In the genomic region with DNA sequence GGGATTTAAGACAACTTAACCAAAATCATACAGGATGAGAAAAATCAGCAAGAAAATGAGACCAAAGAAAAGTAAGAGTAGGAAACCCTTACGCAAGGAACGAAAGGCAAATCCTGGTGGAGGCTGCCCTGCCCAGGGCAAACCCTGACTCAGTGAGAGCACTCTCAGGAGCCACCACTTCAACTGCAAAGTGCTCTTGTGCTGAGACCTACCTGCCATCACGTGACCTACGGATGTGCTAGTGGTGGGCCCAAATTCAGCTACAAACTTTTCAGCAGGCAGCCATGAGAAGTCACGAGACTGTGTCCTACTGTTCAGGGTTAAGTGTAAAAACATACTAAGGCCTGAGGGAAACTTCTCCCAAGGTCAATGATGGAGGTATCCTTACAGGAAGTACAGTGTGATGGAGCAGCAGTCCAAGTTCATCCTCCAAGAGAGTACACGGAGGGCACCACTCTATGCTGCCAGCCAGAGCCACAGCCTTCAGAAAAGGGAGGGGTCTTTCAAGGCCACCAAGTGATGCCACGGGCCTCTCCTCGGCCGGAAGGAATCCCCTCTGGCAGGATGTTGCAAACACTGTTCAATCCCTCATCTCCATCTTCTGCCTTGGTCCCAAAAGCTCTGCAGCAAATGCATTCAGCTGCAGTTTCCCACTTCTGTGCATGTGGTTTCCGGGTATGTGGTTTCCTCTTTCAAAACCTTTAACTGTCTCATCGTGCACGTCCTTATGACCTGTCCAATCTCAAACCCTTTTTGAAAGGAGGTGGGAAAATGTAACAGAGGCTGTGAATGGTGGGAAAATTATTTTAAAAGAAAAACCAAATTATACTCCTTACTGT, we compare ENCODE assay signal across 8 cellular contexts. TPM values are rescaled to one million over a fixed set of nuclear protein-coding genes. Genes with fewer than 3 reads are reported as not detected.
A peak's percentile ranks its signal among the peaks of the same experiment; 100 is the strongest.
DNase-seq lines count a peak whose midpoint lies in the region; ATAC-seq and TF ChIP-seq lines count a peak whose summit lies in the region.

No MANE protein-coding gene starts in this region.

- H3K27ac ChIP-seq in CD8-positive, alpha-beta T cell (ENCODE audit: low read depth, low read length), result peak overlapping the region; percentile 13

- no peak for TF ChIP-seq CTCF in CD8-positive, alpha-beta T cell (IDR thresholded peaks at IDR 0.05)

- peaks cover 85% of the 10 kb centered on the region for H3K4me1 ChIP-seq in CD8-positive, alpha-beta T cell (ENCODE audit: insufficient read depth, low read length)

- intact Hi-C loops in CD8-positive, alpha-beta T cell (cut with DNase I, micrococcal nuclease), result loop anchor here (1.0 to 10.0 kb wide), 7 partner anchors 9 to 638 kb away; partner anchors contain the start of genes ASB7 (in 1 of the 2), CHSY1 (in 1 of the 2), LINS1 (in 1 of the 2) and SNRPA1 (in 1 of the 2)

- H3K9me3 Mint-ChIP-seq in CD8-positive, alpha-beta T cell, result no peaks in the 10 kb centered on the region

- H3K4me3 Mint-ChIP-seq in CD8-positive, alpha-beta T cell, result peak overlapping the region; percentile 71

- CTCF ChIA-PET in CD8-positive, alpha-beta T cell (lab: Charles Lee), result interaction anchor here (1.0 to 4.8 kb wide), 13 partner anchors 8 to 241 kb away, joined by 3 to 23 read pairs (median 5); no protein-coding TSS in a partner anchor

- H3K36me3 Mint-ChIP-seq in CD8-positive, alpha-beta T cell, result no peaks in the 10 kb centered on the region

- H3K27ac Mint-ChIP-seq in CD8-positive, alpha-beta T cell, result peak overlapping the region; percentile 91

- no peaks in the 10 kb centered on the region for H3K27me3 Mint-ChIP-seq in CD8-positive, alpha-beta T cell (ENCODE audit: low read depth)

- ATAC-seq in CD8-positive, alpha-beta T cell, result peak; percentile 88
- ATAC-seq in GM19452 (IDR thresholded peaks at IDR 0.05; ENCODE audit: unreplicated experiment) (peak; percentile 78), HG03571 (IDR thresholded peaks at IDR 0.05; ENCODE audit: unreplicated experiment) (peak; percentile 72), esophagus mucosa (peak; percentile 59), HG02970 (IDR thresholded peaks at IDR 0.05; ENCODE audit: low FRiP score, unreplicated experiment) (no peak)

- no peaks in the 10 kb centered on the region for H3K9me3 ChIP-seq in CD8-positive, alpha-beta T cell (ENCODE audit: low read length)

- peak; percentile 35 to 77 (median 57) for DNase-seq in CD8-positive, alpha-beta T cell
- DNase-seq in activated CD4-positive, CD25-positive, alpha-beta regulatory T cell treated with anti-CD3 and anti-CD28 coated beads, Interleukin-2, amount 50 U/mL, for 72 hours, result peak; percentile 40
- DNase-seq in stimulated activated CD8-positive, alpha-beta memory T cell treated with anti-CD3 and anti-CD28 coated beads, Interleukin-12 subunit alpha, Interleukin-12 subunit beta, amount 100 ng/mL, for 4 hours (ENCODE audit: low read depth), result peak; percentile 26
- DNase-seq in H7, result no peak

- H3K36me3 ChIP-seq in CD8-positive, alpha-beta T cell (ENCODE audit: insufficient read depth, low read length), result no peaks in the 10 kb centered on the region
- H3K36me3 ChIP-seq in H7 (replicated peaks; ENCODE audit: control insufficient read depth, insufficient read depth, low read length), result peaks cover 4% of the 10 kb centered on the region

- H3K27me3 ChIP-seq in CD8-positive, alpha-beta T cell (ENCODE audit: insufficient read depth, low read length), result no peaks in the 10 kb centered on the region
- no peaks in the 10 kb centered on the region for H3K27me3 ChIP-seq in H7 (ENCODE audit: control insufficient read depth, insufficient read depth, low read length)

- POLR2A ChIA-PET in CD8-positive, alpha-beta T cell (lab: Charles Lee), result interaction anchor here (0.8 to 4.5 kb wide), 6 partner anchors 9 to 115 kb away, joined by 3 to 35 read pairs (median 3); partner anchors contain the start of genes CHSY1 and SNRPA1

- peak overlapping the region; percentile 38 for H3K4me3 ChIP-seq in CD8-positive, alpha-beta T cell (ENCODE audit: low read depth, low read length)
- H3K4me3 ChIP-seq in H7 (ENCODE audit: insufficient read depth, low read depth, low read length), result no peak overlapping the region

- H3K4me1 Mint-ChIP-seq in CD8-positive, alpha-beta T cell (ENCODE audit: low read depth), result peaks cover 85% of the 10 kb centered on the region

RNA-seq across cellular contexts. Expression of gene CHSY1, which starts 9.5 kb away (rescaled TPM):
- 10 to 100 TPM; 15.4 to 15.6 TPM for total RNA-seq in CD8-positive, alpha-beta T cell
- total RNA-seq in esophagus mucosa, result 10.0 TPM
- total RNA-seq in H7 (2014; rRNA removed; shearing (Covaris generic)), result 45.8 and 64.9 TPM in 2 replicates

RNA-seq across cellular contexts. Expression of gene SELENOS, which starts 34.9 kb away (rescaled TPM):
- total RNA-seq in CD8-positive, alpha-beta T cell, result 10 to 100 TPM; 46.0 to 50.4 TPM
- 37.8 TPM for total RNA-seq in esophagus mucosa
- total RNA-seq in H7 (2014; rRNA removed; shearing (Covaris generic)), result 52.2 and 55.5 TPM in 2 replicates

RNA-seq across cellular contexts. Expression of gene SNRPA1, which starts 52.7 kb away (rescaled TPM):
- total RNA-seq in CD8-positive, alpha-beta T cell, result 100 to 1,000 TPM; 228 to 247 TPM
- 44.5 TPM for total RNA-seq in esophagus mucosa
- total RNA-seq in H7 (2014; rRNA removed; shearing (Covaris generic)), result 32.3 and 35.5 TPM in 2 replicates
